Comparison of ENCODE assay signal across 9 cellular contexts in the genomic region with DNA sequence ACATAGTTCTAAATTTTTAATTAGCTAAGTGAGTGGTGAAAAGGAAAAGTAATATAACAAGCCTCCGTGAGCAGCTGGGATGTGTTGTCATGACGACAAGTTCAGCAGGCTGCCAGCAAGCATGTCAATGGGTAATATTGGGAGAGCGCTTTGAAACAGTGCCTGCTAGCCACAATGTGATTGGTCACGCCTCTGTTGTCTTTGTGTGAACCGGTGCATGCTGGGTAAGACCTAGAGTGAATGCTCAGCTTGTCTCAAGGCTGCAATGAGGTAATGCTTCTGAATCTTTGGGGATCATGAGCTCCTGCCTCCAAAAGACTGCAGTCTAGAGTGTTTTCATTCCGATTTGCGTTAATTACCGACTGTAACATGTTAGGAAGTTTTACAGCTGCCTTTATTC. TPM values are rescaled to one million over a fixed set of nuclear protein-coding genes. Genes with fewer than 3 reads are reported as not detected.
DNase-seq lines count a peak whose midpoint lies in the region; ATAC-seq and TF ChIP-seq lines count a peak whose summit lies in the region.
"Had no signal": no experiment of that assay in that cellular context is flagged by ENCODE, and none has a peak within 500 bp of the region (broad histone marks: within the 10 kb centered on the region; RNA-seq: fewer than 3 reads in every experiment).

No MANE protein-coding gene starts in this region.

- H3K79me2 ChIP-seq in neural progenitor cell (ENCODE audit: low read depth) (peaks cover 41% of the 10 kb centered on the region), osteoblast (ENCODE audit: insufficient read depth, low read length) (no peaks in the 10 kb centered on the region)

- TF ChIP-seq CTCF in neural progenitor cell (IDR thresholded peaks at IDR 0.05) (no peak), osteoblast (IDR thresholded peaks at IDR 0.05; ENCODE audit: extremely low read depth, low read depth, low read length) (no peak)

- H3K4me2 ChIP-seq in neural progenitor cell (peak overlapping the region; percentile 65), osteoblast (ENCODE audit: insufficient read depth, low read length) (no peak overlapping the region)

- DNase-seq in ELR (ENCODE audit: low read depth) (peak; percentile 36), NCI-H510A (lab: John Stamatoyannopoulos, UW) (peak; percentile 34), epithelial cell of prostate (ENCODE audit: low read depth, low spot score) (peak; percentile 14), neural progenitor cell (ENCODE audit: low spot score) (peak; percentile 86), SKM-1 treated with dmso at 0.1 percent for 144 hours (lab: John Stamatoyannopoulos, UW; ENCODE audit: unreplicated experiment) (no peak), osteoblast (ENCODE audit: insufficient read length, low spot score, missing footprints) (no peak), SKM-1 (lab: John Stamatoyannopoulos, UW; ENCODE audit: unreplicated experiment) (no peak)

- H3K27ac Mint-ChIP-seq in neural progenitor cell, result no peak overlapping the region
- H3K27ac Mint-ChIP-seq: activated naive CD8-positive, alpha-beta T cell had no signal

- H3K9ac ChIP-seq in neural progenitor cell, result no peak overlapping the region

- H3K27me3 Mint-ChIP-seq in neural progenitor cell (ENCODE audit: insufficient read depth, low read depth), result no peaks in the 10 kb centered on the region

- H2AFZ ChIP-seq in neural progenitor cell (replicated peaks) (peak overlapping the region; percentile 17), osteoblast (ENCODE audit: low read length) (no peak overlapping the region)

- peaks cover 54% of the 10 kb centered on the region for H3K4me1 ChIP-seq in neural progenitor cell
- H3K4me1 ChIP-seq in osteoblast (ENCODE audit: insufficient read depth, low read length), result no peaks in the 10 kb centered on the region

- no peak for ATAC-seq in HG03442 (IDR thresholded peaks at IDR 0.05; ENCODE audit: unreplicated experiment)

- H3K27ac ChIP-seq in epithelial cell of prostate (no peak overlapping the region), neural progenitor cell (no peak overlapping the region), osteoblast (ENCODE audit: low read depth, low read length) (no peak overlapping the region)

- H3K4me3 Mint-ChIP-seq in neural progenitor cell, result no peak overlapping the region
- H3K4me3 Mint-ChIP-seq: activated naive CD8-positive, alpha-beta T cell had no signal

- H3K4me1 Mint-ChIP-seq in neural progenitor cell, result peaks cover 39% of the 10 kb centered on the region

- peaks cover 16% of the 10 kb centered on the region for H3F3A ChIP-seq in neural progenitor cell (ENCODE audit: low read depth)

- no peaks in the 10 kb centered on the region for H3K9me3 ChIP-seq in neural progenitor cell (ENCODE audit: low read depth)
- H3K9me3 ChIP-seq in osteoblast (ENCODE audit: low read depth, low read length), result no peaks in the 10 kb centered on the region

- H4K20me1 ChIP-seq in neural progenitor cell (ENCODE audit: low read depth), result peaks cover 13% of the 10 kb centered on the region
- H4K20me1 ChIP-seq in osteoblast (ENCODE audit: insufficient read depth, low read length), result no peaks in the 10 kb centered on the region

- no peaks in the 10 kb centered on the region for H3K9me3 Mint-ChIP-seq in neural progenitor cell

- H3K36me3 ChIP-seq in neural progenitor cell (no peaks in the 10 kb centered on the region), osteoblast (ENCODE audit: insufficient read depth, low read length) (no peaks in the 10 kb centered on the region)

- no peaks in the 10 kb centered on the region for H3K27me3 ChIP-seq in neural progenitor cell
- H3K27me3 ChIP-seq in osteoblast (ENCODE audit: insufficient read depth, low read length), result no peaks in the 10 kb centered on the region

- peaks cover 6% of the 10 kb centered on the region for H3K36me3 Mint-ChIP-seq in neural progenitor cell
- H3K36me3 Mint-ChIP-seq: activated naive CD8-positive, alpha-beta T cell had no signal

- H3K4me3 ChIP-seq in neural progenitor cell (peak overlapping the region; percentile 20), osteoblast (ENCODE audit: insufficient read depth, low read length) (no peak overlapping the region)

RNA-seq across cellular contexts. Expression of gene STOX2, which starts 54.9 kb away (rescaled TPM):
- total RNA-seq in neural progenitor cell (ENCODE audit: low replicate concordance) (11.6 and 13.3 TPM in 2 replicates), osteoblast (0.36 and 0.59 TPM in 2 replicates)

Comparison
In these comparisons a context has a peak if more than half of its experiments do, and no peak if none do; other contexts are left out.
1. DNase-seq: peak in ELR (single experiment), NCI-H510A (single experiment), epithelial cell of prostate (single experiment) and neural progenitor cell (single experiment); none in SKM-1 treated with dmso at 0.1 percent for 144 hours (single experiment), osteoblast (single experiment) and SKM-1 (single experiment).